In genomic region chr3:65664927-65665326, GRCh38 we compare ENCODE assay signal across 28 cellular contexts.
"Had no signal": no experiment of that assay in that cellular context is flagged by ENCODE, and none has a peak within 500 bp of the region (broad histone marks: within the 10 kb centered on the region; RNA-seq: fewer than 3 reads in every experiment).

No MANE protein-coding gene starts in this region.

- H3K9me3 ChIP-seq: ascending aorta, gastroesophageal sphincter, heart right ventricle had no signal

- H3K4me1 Mint-ChIP-seq: activated CD4-positive, alpha-beta memory T cell treated with anti-CD3 and anti-CD28 coated beads, Interleukin-2, amount 10 ng/mL, durations not matched to agents 7 days and 5 days; activated CD4-positive, alpha-beta T cell treated with anti-CD3 and anti-CD28 coated beads, Interleukin-2, amount 10 ng/mL, durations not matched to agents 7 days and 5 days; activated naive CD4-positive, alpha-beta T cell treated with anti-CD3 and anti-CD28 coated beads, Interleukin-2, amount 10 ng/mL, durations not matched to agents 7 days and 5 days; activated naive CD8-positive, alpha-beta T cell treated with anti-CD3 and anti-CD28 coated beads, Interleukin-2, amount 10 ng/mL, durations not matched to agents 7 days and 5 days had no signal

- H3K4me3 ChIP-seq: ascending aorta, gastroesophageal sphincter, heart right ventricle had no signal

- ATAC-seq: activated naive CD4-positive, alpha-beta T cell treated with anti-CD3 and anti-CD28 coated beads, Interleukin-2, amount 50 U/mL, for 72 hours; activated T-cell treated with anti-CD3 and anti-CD28 coated beads, Interleukin-2, amount 50 U/mL, for 72 hours; esophagus mucosa; gastroesophageal sphincter; heart right ventricle; WTC11 had no signal

- H3K27ac Mint-ChIP-seq: activated CD4-positive, alpha-beta memory T cell treated with anti-CD3 and anti-CD28 coated beads, Interleukin-2, amount 10 ng/mL, durations not matched to agents 7 days and 5 days; activated CD4-positive, alpha-beta T cell treated with anti-CD3 and anti-CD28 coated beads, Interleukin-2, amount 10 ng/mL, durations not matched to agents 7 days and 5 days; activated naive CD4-positive, alpha-beta T cell treated with anti-CD3 and anti-CD28 coated beads, Interleukin-2, amount 10 ng/mL, durations not matched to agents 7 days and 5 days; activated naive CD4-positive, alpha-beta T cell treated with anti-CD3 and anti-CD28 coated beads, Interleukin-2, amount 50 U/mL, for 72 hours; activated naive CD8-positive, alpha-beta T cell treated with anti-CD3 and anti-CD28 coated beads, Interleukin-2, amount 10 ng/mL, durations not matched to agents 7 days and 5 days; activated T-cell treated with anti-CD3 and anti-CD28 coated beads, Interleukin-2, amount 50 U/mL, for 24 hours; activated T-cell treated with anti-CD3 and anti-CD28 coated beads, Interleukin-2, amount 50 U/mL, for 72 hours; WTC11 had no signal

- H3K4me3 Mint-ChIP-seq: activated CD4-positive, alpha-beta memory T cell treated with anti-CD3 and anti-CD28 coated beads, Interleukin-2, amount 10 ng/mL, durations not matched to agents 7 days and 5 days; activated CD4-positive, alpha-beta T cell treated with anti-CD3 and anti-CD28 coated beads, Interleukin-2, amount 10 ng/mL, durations not matched to agents 7 days and 5 days; activated naive CD4-positive, alpha-beta T cell treated with anti-CD3 and anti-CD28 coated beads, Interleukin-2, amount 10 ng/mL, durations not matched to agents 7 days and 5 days; activated naive CD8-positive, alpha-beta T cell treated with anti-CD3 and anti-CD28 coated beads, Interleukin-2, amount 10 ng/mL, durations not matched to agents 7 days and 5 days; activated T-cell treated with anti-CD3 and anti-CD28 coated beads, Interleukin-2, amount 50 U/mL, for 24 hours; activated T-cell treated with anti-CD3 and anti-CD28 coated beads, Interleukin-2, amount 50 U/mL, for 72 hours; WTC11 had no signal

- DNase-seq: activated CD4-positive, alpha-beta memory T cell treated with anti-CD3 and anti-CD28 coated beads, Interleukin-2, amount 10 ng/mL, durations not matched to agents 7 days and 5 days; activated CD4-positive, alpha-beta T cell treated with anti-CD3 and anti-CD28 coated beads for 1 hour; activated CD4-positive, alpha-beta T cell treated with anti-CD3 and anti-CD28 coated beads for 4 hours; activated CD4-positive, alpha-beta T cell treated with anti-CD3 and anti-CD28 coated beads, Interleukin-2, amount 10 ng/mL, durations not matched to agents 7 days and 5 days; activated CD4-positive, alpha-beta T cell treated with anti-CD3 and anti-CD28 coated beads, Interleukin-2, amount 50 U/mL, for 4 hours; activated CD8-positive, alpha-beta memory T cell treated with anti-CD3 and anti-CD28 coated beads, Interleukin-2, amount 50 U/mL, for 48 hours; activated gamma-delta T cell; activated naive CD4-positive, alpha-beta T cell; activated naive CD4-positive, alpha-beta T cell treated with anti-CD3 and anti-CD28 coated beads, Interleukin-2, amount 10 ng/mL, durations not matched to agents 7 days and 5 days; activated naive CD8-positive, alpha-beta T cell treated with anti-CD3 and anti-CD28 coated beads, Interleukin-2, amount 10 ng/mL, durations not matched to agents 7 days and 5 days; activated T-cell treated with anti-CD3 and anti-CD28 coated beads for 4 hours; activated T-cell treated with anti-CD3 and anti-CD28 coated beads, Interleukin-2, amount 50 U/mL, for 24 hours; activated T-cell treated with anti-CD3 and anti-CD28 coated beads, Interleukin-2, amount 50 U/mL, for 72 hours; brain microvascular endothelial cell; caudate nucleus; effector CD8-positive, alpha-beta T cell; foreskin melanocyte; heart right ventricle; T-helper 2 cell had no signal

- H3K36me3 Mint-ChIP-seq: activated naive CD4-positive, alpha-beta T cell treated with anti-CD3 and anti-CD28 coated beads, Interleukin-2, amount 10 ng/mL, durations not matched to agents 7 days and 5 days; activated naive CD4-positive, alpha-beta T cell treated with anti-CD3 and anti-CD28 coated beads, Interleukin-2, amount 50 U/mL, for 72 hours; activated naive CD8-positive, alpha-beta T cell treated with anti-CD3 and anti-CD28 coated beads, Interleukin-2, amount 10 ng/mL, durations not matched to agents 7 days and 5 days; WTC11 had no signal

- H3K36me3 ChIP-seq: ascending aorta, brain microvascular endothelial cell, gastroesophageal sphincter, heart right ventricle had no signal

- H3K27me3 ChIP-seq: ascending aorta, brain microvascular endothelial cell, gastroesophageal sphincter, heart right ventricle had no signal

- FAIRE-seq: colon, endometrium, endothelial cell of umbilical vein had no signal

- H3K27ac ChIP-seq: ascending aorta, brain microvascular endothelial cell, gastroesophageal sphincter, heart right ventricle, VCaP had no signal

- H3K9me3 Mint-ChIP-seq: activated CD4-positive, alpha-beta T cell treated with anti-CD3 and anti-CD28 coated beads, Interleukin-2, amount 10 ng/mL, durations not matched to agents 7 days and 5 days; activated naive CD8-positive, alpha-beta T cell treated with anti-CD3 and anti-CD28 coated beads, Interleukin-2, amount 10 ng/mL, durations not matched to agents 7 days and 5 days; activated T-cell treated with anti-CD3 and anti-CD28 coated beads, Interleukin-2, amount 50 U/mL, for 24 hours; activated T-cell treated with anti-CD3 and anti-CD28 coated beads, Interleukin-2, amount 50 U/mL, for 72 hours had no signal

- H3K27me3 Mint-ChIP-seq: activated CD4-positive, alpha-beta memory T cell treated with anti-CD3 and anti-CD28 coated beads, Interleukin-2, amount 10 ng/mL, durations not matched to agents 7 days and 5 days; activated CD4-positive, alpha-beta T cell treated with anti-CD3 and anti-CD28 coated beads, Interleukin-2, amount 10 ng/mL, durations not matched to agents 7 days and 5 days; activated naive CD4-positive, alpha-beta T cell treated with anti-CD3 and anti-CD28 coated beads, Interleukin-2, amount 10 ng/mL, durations not matched to agents 7 days and 5 days; activated naive CD8-positive, alpha-beta T cell treated with anti-CD3 and anti-CD28 coated beads, Interleukin-2, amount 10 ng/mL, durations not matched to agents 7 days and 5 days; activated T-cell treated with anti-CD3 and anti-CD28 coated beads, Interleukin-2, amount 50 U/mL, for 24 hours had no signal

- H3K4me1 ChIP-seq: ascending aorta, gastroesophageal sphincter had no signal
